In the genomic region with DNA sequence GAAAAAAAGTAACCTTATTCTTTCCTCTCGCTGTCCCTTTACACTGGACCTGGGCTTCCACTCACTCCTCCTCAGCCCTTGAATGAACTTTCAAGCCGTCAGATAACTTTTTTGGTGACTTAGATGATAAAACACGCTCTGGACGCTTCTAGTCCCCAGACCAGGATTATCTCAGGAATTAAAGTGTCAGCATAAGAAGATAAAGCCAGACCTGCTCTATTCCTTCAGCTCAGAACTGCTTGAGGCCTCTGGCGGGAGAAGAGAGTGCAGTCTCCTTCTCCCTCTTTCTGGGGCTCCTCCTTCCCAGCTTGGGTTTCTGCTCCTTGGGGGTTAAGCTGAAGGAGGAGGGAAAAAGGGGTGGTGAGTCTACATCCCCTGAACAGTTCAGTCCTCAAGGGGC, we compare ENCODE assay signal across 20 cellular contexts. TPM values are rescaled to one million over a fixed set of nuclear protein-coding genes. Genes with fewer than 3 reads are reported as not detected.
DNase-seq lines count a peak whose midpoint lies in the region; ATAC-seq, FAIRE-seq and TF ChIP-seq lines count a peak whose summit lies in the region.
"Had no signal": no experiment of that assay in that cellular context is flagged by ENCODE, and none has a peak within 500 bp of the region (broad histone marks: within the 10 kb centered on the region; RNA-seq: fewer than 3 reads in every experiment).

No MANE protein-coding gene starts in this region.

- no peak overlapping the region for H2AFZ ChIP-seq in H1 (ENCODE audit: low read length)

- H3K23ac ChIP-seq in H1 (ENCODE audit: insufficient read length), result no peak overlapping the region

- POLR2A ChIA-PET in activated CD8-positive, alpha-beta T cell treated with anti-CD3 and anti-CD28 coated beads, Interleukin-2, amount 10 ng/mL, durations not matched to agents 7 days and 5 days (lab: Charles Lee), result interaction anchor here (0.8 kb wide), 1 partner anchor 26 kb away, joined by 3 read pairs; no protein-coding TSS in a partner anchor
- POLR2A ChIA-PET in activated CD8-positive, alpha-beta T cell treated with anti-CD3 and anti-CD28 coated beads for 36 hours (lab: Charles Lee), result no interaction called here
- POLR2A ChIA-PET in H1 (lab: Charles Lee; ENCODE audit: partially characterized antibody), result no interaction called here

- TF ChIP-seq EP300 in H1 (IDR thresholded peaks at IDR 0.05; ENCODE audit: borderline replicate concordance in 1 of 2, low read depth in 2 of 2, low read length in 2 of 2), result no peak

- no peak overlapping the region for H2AK5ac ChIP-seq in H1 (ENCODE audit: low read depth, low read length)

- H3K4ac ChIP-seq in H1 (replicated peaks; ENCODE audit: insufficient read length, low read depth, low read length), result no peak overlapping the region

- H4K20me1 ChIP-seq in H1 (replicated peaks in 1 of 2; ENCODE audit: control insufficient read depth in 1 of 2, insufficient read depth in 2 of 2, low read length in 2 of 2), result no peaks in the 10 kb centered on the region
- H4K20me1 ChIP-seq: BLaER1 had no signal

- no peak overlapping the region for H3K27ac Mint-ChIP-seq in activated CD8-positive, alpha-beta T cell treated with anti-CD3 and anti-CD28 coated beads, Interleukin-2, amount 10 ng/mL, durations not matched to agents 7 days and 5 days
- H3K27ac Mint-ChIP-seq in activated CD8-positive, alpha-beta T cell treated with anti-CD3 and anti-CD28 coated beads for 36 hours, result no peak overlapping the region
- H3K27ac Mint-ChIP-seq: CD14-positive monocyte had no signal

- H4K5ac ChIP-seq in H1 (ENCODE audit: insufficient read length, low read depth, low read length), result no peak overlapping the region

- H3K27ac ChIP-seq in Peyer's patch (peak overlapping the region in 3 of 4 donors; percentile 46 to 91 (median 70)), H1 (ENCODE audit: low read depth, low read length) (no peak overlapping the region)
- H3K27ac ChIP-seq: 22Rv1, A549, BLaER1, HL-60 had no signal

- H3K9me3 Mint-ChIP-seq in activated CD8-positive, alpha-beta T cell treated with anti-CD3 and anti-CD28 coated beads, Interleukin-2, amount 10 ng/mL, durations not matched to agents 7 days and 5 days (ENCODE audit: insufficient read depth), result no peaks in the 10 kb centered on the region
- no peaks in the 10 kb centered on the region for H3K9me3 Mint-ChIP-seq in activated CD8-positive, alpha-beta T cell treated with anti-CD3 and anti-CD28 coated beads for 36 hours
- H3K9me3 Mint-ChIP-seq: CD4-positive, alpha-beta memory T cell had no signal

- H3K9me3 ChIP-seq in Peyer's patch, result no peaks in the 10 kb centered on the region
- H3K9me3 ChIP-seq in H1 (ENCODE audit: insufficient read depth in 2 of 2, low read depth in 1 of 2, low read length in 1 of 2), result peaks cover 1 to 2% of the 10 kb centered on the region in 2 experiments; a peak in 3 of 4 replicates
- H3K9me3 ChIP-seq: A549, BLaER1, HAP-1 had no signal

- H4K91ac ChIP-seq in H1 (replicated peaks; ENCODE audit: insufficient read length, low read length), result no peak overlapping the region

- no peak for TF ChIP-seq RAD21 in H1 (IDR thresholded peaks at IDR 0.05 in 1 of 2, conservative IDR thresholded peaks at IDR 0.05 in 1 of 2; ENCODE audit: low read depth in 2 of 2, low read length in 2 of 2)

- no peak overlapping the region for H3K18ac ChIP-seq in H1 (ENCODE audit: extremely low read depth, low read length)

- TF ChIP-seq CTCF in activated CD8-positive, alpha-beta T cell treated with anti-CD3 and anti-CD28 coated beads for 36 hours (IDR thresholded peaks at IDR 0.05), result no peak
- TF ChIP-seq CTCF in Peyer's patch (IDR thresholded peaks at IDR 0.05), result no peak
- TF ChIP-seq CTCF in H1 (IDR thresholded peaks at IDR 0.05; ENCODE audit: control extremely low read depth in 1 of 3, insufficient read depth in 1 of 3, low read depth in 1 of 3, low read length in 3 of 3), result no peak

- no peak overlapping the region for H2BK5ac ChIP-seq in H1 (ENCODE audit: low read depth, low read length)

- 0 out of 2 replicates have a peak overlapping the region, but pooled peaks have one; percentile 14 for H2BK15ac ChIP-seq in H1 (ENCODE audit: low read length)

- intact Hi-C loops in activated CD8-positive, alpha-beta T cell treated with anti-CD3 and anti-CD28 coated beads for 36 hours (cut with micrococcal nuclease), result no loop called here

- WGBS in H1 (ENCODE audit: extremely low coverage in 1 of 2, insufficient coverage in 1 of 2, insufficient read length in 1 of 2, insufficient replicate concordance in 2 of 2, low coverage in 1 of 2, low lambda C conversion rate in 2 of 2, missing lambda C conversion rate in 1 of 2), 2 experiments, result 81% methylated on average over 5 of the region's 5 CpGs; no CpG with 5 or more reads in 1 of the 2 experiments

- H3K56ac ChIP-seq in H1 (replicated peaks; ENCODE audit: insufficient read length, low read depth, low read length), result no peak overlapping the region

- TF ChIP-seq POLR2A in Peyer's patch (IDR thresholded peaks at IDR 0.05) (no peak), H1 (IDR thresholded peaks at IDR 0.05; ENCODE audit: control extremely low read depth in 1 of 2, low read depth in 2 of 2, low read length in 2 of 2) (no peak)

- H3K4me1 ChIP-seq in Peyer's patch (peaks cover 0 to 31% (median 8%) of the 10 kb centered on the region in 4 donors), H1 (replicated peaks in 1 of 4; ENCODE audit: control insufficient read depth in 3 of 4, insufficient read depth in 4 of 4, low read length in 3 of 4) (peaks cover 0 to 10% (median 2%) of the 10 kb centered on the region in 4 experiments; a peak in 5 of 7 replicates)
- H3K4me1 ChIP-seq: HAP-1 had no signal

- H2BK12ac ChIP-seq in H1 (ENCODE audit: low read depth, low read length), result no peak overlapping the region

- no peak for ATAC-seq in activated CD8-positive, alpha-beta T cell treated with anti-CD3 and anti-CD28 coated beads, Interleukin-2, amount 10 ng/mL, durations not matched to agents 7 days and 5 days
- no peak for ATAC-seq in activated CD8-positive, alpha-beta T cell treated with anti-CD3 and anti-CD28 coated beads for 36 hours
- no peak for ATAC-seq in GM19023 (IDR thresholded peaks at IDR 0.05; ENCODE audit: unreplicated experiment)
- ATAC-seq in HG02981 (IDR thresholded peaks at IDR 0.05; ENCODE audit: unreplicated experiment), result no peak
- ATAC-seq: A549, GM12878 had no signal

- no peak overlapping the region for H4K8ac ChIP-seq in H1 (ENCODE audit: extremely low read depth, insufficient read depth, low read length)

- H3K79me2 ChIP-seq in H1 (ENCODE audit: control insufficient read depth in 1 of 2, insufficient read depth in 2 of 2, low read length in 2 of 2), result no peaks in the 10 kb centered on the region

- no peak overlapping the region for H3K14ac ChIP-seq in H1 (ENCODE audit: insufficient read length)

- peak; percentile 6 for DNase-seq in activated CD8-positive, alpha-beta T cell treated with anti-CD3 and anti-CD28 coated beads, Interleukin-2, amount 10 ng/mL, durations not matched to agents 7 days and 5 days
- no peak for DNase-seq in activated CD8-positive, alpha-beta T cell treated with anti-CD3 and anti-CD28 coated beads for 36 hours
- DNase-seq in Peyer's patch (no peak), H1 (ENCODE audit: low read depth in 1 of 2, low spot score in 2 of 2) (no peak)
- DNase-seq in activated T-cell treated with anti-CD3 and anti-CD28 coated beads, Interleukin-2, amount 50 U/mL, for 1 hour, result no peak
- DNase-seq: CD4-positive, alpha-beta memory T cell; DMS79 treated with DMSO at 0.1 percent for 48 hours had no signal

- H2BK20ac ChIP-seq in H1 (ENCODE audit: low read length), result no peak overlapping the region

- H3K27me3 ChIP-seq in Peyer's patch (no peaks in the 10 kb centered on the region), H1 (replicated peaks in 1 of 4; ENCODE audit: control insufficient read depth in 3 of 4, extremely low read depth in 1 of 4, insufficient read depth in 3 of 4, low read length in 3 of 4) (peaks cover 19 to 34% (median 33%) of the 10 kb centered on the region in 4 experiments)

- H3K36me3 ChIP-seq in Peyer's patch, result no peaks in the 10 kb centered on the region
- no peaks in the 10 kb centered on the region for H3K36me3 ChIP-seq in H1 (ENCODE audit: control insufficient read depth in 2 of 4, insufficient read depth in 4 of 4, low read length in 3 of 4)
- H3K36me3 ChIP-seq: BLaER1, HAP-1 had no signal

- H3K79me1 ChIP-seq in H1 (ENCODE audit: low read depth, low read length), result no peaks in the 10 kb centered on the region

- CTCF ChIA-PET in activated CD8-positive, alpha-beta T cell treated with anti-CD3 and anti-CD28 coated beads, Interleukin-2, amount 10 ng/mL, durations not matched to agents 7 days and 5 days (lab: Charles Lee), result no interaction called here
- CTCF ChIA-PET in activated CD8-positive, alpha-beta T cell treated with anti-CD3 and anti-CD28 coated beads for 36 hours (lab: Charles Lee), result no interaction called here
- CTCF ChIA-PET in H1 (lab: Charles Lee; ENCODE audit: partially characterized antibody), result interaction anchor here (0.8 to 1.2 kb wide), 4 partner anchors 10 to 49 kb away, joined by 3 to 5 read pairs (median 4); no protein-coding TSS in a partner anchor

- peaks cover 5% of the 10 kb centered on the region; the same call in 1 of the 2 replicates for H3K23me2 ChIP-seq in H1 (ENCODE audit: low read depth, low read length)

- no peaks in the 10 kb centered on the region for H3K36me3 Mint-ChIP-seq in activated CD8-positive, alpha-beta T cell treated with anti-CD3 and anti-CD28 coated beads, Interleukin-2, amount 10 ng/mL, durations not matched to agents 7 days and 5 days (ENCODE audit: low read depth)
- no peaks in the 10 kb centered on the region for H3K36me3 Mint-ChIP-seq in activated CD8-positive, alpha-beta T cell treated with anti-CD3 and anti-CD28 coated beads for 36 hours (ENCODE audit: low read depth)
- H3K36me3 Mint-ChIP-seq: CD4-positive, alpha-beta memory T cell had no signal

- peaks cover 42% of the 10 kb centered on the region for H3K27me3 Mint-ChIP-seq in activated CD8-positive, alpha-beta T cell treated with anti-CD3 and anti-CD28 coated beads, Interleukin-2, amount 10 ng/mL, durations not matched to agents 7 days and 5 days (ENCODE audit: low read depth)
- peaks cover 27% of the 10 kb centered on the region for H3K27me3 Mint-ChIP-seq in activated CD8-positive, alpha-beta T cell treated with anti-CD3 and anti-CD28 coated beads for 36 hours

- H3K9ac ChIP-seq in H1 (replicated peaks in 1 of 4; ENCODE audit: extremely low read depth in 1 of 4, low read depth in 3 of 4, low read length in 3 of 4), result no peak overlapping the region
- H3K9ac ChIP-seq: BLaER1 had no signal

- H2BK120ac ChIP-seq in H1 (replicated peaks; ENCODE audit: low read depth, low read length), result no peak overlapping the region

- H3K4me2 ChIP-seq in H1 (ENCODE audit: insufficient read depth in 1 of 2, low read depth in 2 of 2, low read length in 2 of 2), result no peak overlapping the region
- H3K4me2 ChIP-seq: A549, BLaER1 had no signal

- no peak overlapping the region for H3K4me3 ChIP-seq in Peyer's patch
- no peak overlapping the region for H3K4me3 ChIP-seq in H1 (ENCODE audit: extremely low read depth in 1 of 4, insufficient read depth in 2 of 4, low read depth in 3 of 4, low read length in 4 of 4)
- H3K4me3 ChIP-seq: A549, BLaER1, GM12878, HAP-1 had no signal

- peaks cover 35% of the 10 kb centered on the region for H3K4me1 Mint-ChIP-seq in activated CD8-positive, alpha-beta T cell treated with anti-CD3 and anti-CD28 coated beads, Interleukin-2, amount 10 ng/mL, durations not matched to agents 7 days and 5 days (ENCODE audit: low read depth)
- peaks cover 11% of the 10 kb centered on the region for H3K4me1 Mint-ChIP-seq in activated CD8-positive, alpha-beta T cell treated with anti-CD3 and anti-CD28 coated beads for 36 hours (ENCODE audit: low read depth)

- no peak overlapping the region for H3K4me3 Mint-ChIP-seq in activated CD8-positive, alpha-beta T cell treated with anti-CD3 and anti-CD28 coated beads, Interleukin-2, amount 10 ng/mL, durations not matched to agents 7 days and 5 days
- no peak overlapping the region for H3K4me3 Mint-ChIP-seq in activated CD8-positive, alpha-beta T cell treated with anti-CD3 and anti-CD28 coated beads for 36 hours
- H3K4me3 Mint-ChIP-seq: CD4-positive, alpha-beta memory T cell had no signal

- FAIRE-seq in H1 (lab: Jason Lieb, UNC), result no peak
- FAIRE-seq: A549, GM12878, GM19239 had no signal

RNA-seq across cellular contexts. Expression of gene LPO, which starts 6.6 kb away (rescaled TPM):
- total RNA-seq in activated CD8-positive, alpha-beta T cell treated with anti-CD3 and anti-CD28 coated beads, Interleukin-2, amount 10 ng/mL, durations not matched to agents 7 days and 5 days, result not detected
- total RNA-seq in activated CD8-positive, alpha-beta T cell treated with anti-CD3 and anti-CD28 coated beads for 36 hours, result not detected
- 1 to 10 TPM in 2 of 4 donors, not detected in 2; 2.3 to 9.0 TPM for total RNA-seq in Peyer's patch
- total RNA-seq in H1 (2021; fragmentation: NEBNext Ultra II Directional; extraction: Animal tissue kit (Norgen Biotek cat#: 25700)), result 0.44 and 0.52 TPM in 2 replicates
- 0.38 and 0.46 TPM in 2 replicates for polyA plus RNA-seq in H1 (2011; rRNA removed)
- 0.40 TPM for polyA plus RNA-seq in H1 (2011; cell fraction: cytosol; rRNA removed)
- polyA plus RNA-seq in H1 (2011; cell fraction: nucleus; rRNA removed), result 0.23 TPM
- polyA plus RNA-seq in H1 (2012, experiment 1 of 2), result 0.17 to 0.61 TPM (median 0.40 TPM) in 4 replicates
- polyA plus RNA-seq in H1 (2012, experiment 2 of 2), result 0.17 TPM
- polyA plus RNA-seq in H1 (2013, experiment 1 of 2), result 0.20 TPM
- polyA plus RNA-seq in H1 (2013, experiment 2 of 2), result 0.26 TPM
- polyA minus RNA-seq in H1 (2011; rRNA and poly(A)+ RNA removed), result 0.51 and 0.85 TPM in 2 replicates
- not detected for polyA minus RNA-seq in H1 (2011; cell fraction: cytosol; rRNA and poly(A)+ RNA removed)
- polyA minus RNA-seq in H1 (2011; cell fraction: nucleus; rRNA and poly(A)+ RNA removed), result not detected
- total RNA-seq: CD4-positive, alpha-beta memory T cell; G401; GM12878; H4 had no signal
- polyA plus RNA-seq: A549; CD4-positive, alpha-beta memory T cell had no signal

RNA-seq across cellular contexts. Expression of gene MKS1, which starts 25.9 kb away (rescaled TPM):
- 10 to 100 TPM; 16.1 to 17.6 TPM for total RNA-seq in activated CD8-positive, alpha-beta T cell treated with anti-CD3 and anti-CD28 coated beads, Interleukin-2, amount 10 ng/mL, durations not matched to agents 7 days and 5 days
- 10 to 100 TPM; 20.7 to 24.8 TPM for total RNA-seq in activated CD8-positive, alpha-beta T cell treated with anti-CD3 and anti-CD28 coated beads for 36 hours
- 10 to 100 TPM in 3 of 4 donors, 1 to 10 TPM in 1; 6.7 to 20.9 (median 14.8) TPM for total RNA-seq in Peyer's patch
- total RNA-seq in H1 (2021; fragmentation: NEBNext Ultra II Directional; extraction: Animal tissue kit (Norgen Biotek cat#: 25700)), result 20.6 and 21.7 TPM in 2 replicates
- 12.0 and 15.3 TPM in 2 replicates for polyA plus RNA-seq in H1 (2011; rRNA removed)
- polyA plus RNA-seq in H1 (2011; cell fraction: cytosol; rRNA removed), result 17.6 TPM
- 41.4 TPM for polyA plus RNA-seq in H1 (2011; cell fraction: nucleus; rRNA removed)
- 16.1 to 23.2 TPM (median 20.2 TPM) in 4 replicates for polyA plus RNA-seq in H1 (2012, experiment 1 of 2)
- 12.0 TPM for polyA plus RNA-seq in H1 (2012, experiment 2 of 2)
- polyA plus RNA-seq in H1 (2013, experiment 1 of 2), result 10.9 TPM
- polyA plus RNA-seq in H1 (2013, experiment 2 of 2), result 10.2 TPM
- polyA minus RNA-seq in H1 (2011; rRNA and poly(A)+ RNA removed), result 16.0 and 19.4 TPM in 2 replicates
- polyA minus RNA-seq in H1 (2011; cell fraction: cytosol; rRNA and poly(A)+ RNA removed), result 10.9 TPM
- 24.7 TPM for polyA minus RNA-seq in H1 (2011; cell fraction: nucleus; rRNA and poly(A)+ RNA removed)

RNA-seq across cellular contexts. Expression of gene MPO, which starts 35.8 kb away (rescaled TPM):
- total RNA-seq in activated CD8-positive, alpha-beta T cell treated with anti-CD3 and anti-CD28 coated beads, Interleukin-2, amount 10 ng/mL, durations not matched to agents 7 days and 5 days, result not detected
- not detected for total RNA-seq in activated CD8-positive, alpha-beta T cell treated with anti-CD3 and anti-CD28 coated beads for 36 hours
- 1 to 10 TPM in 1 of 4 donors, not detected in 3; 1.7 TPM for total RNA-seq in Peyer's patch
- 0.74 TPM in 1 of 2 replicates, not detected in the other for total RNA-seq in H1 (2021; fragmentation: NEBNext Ultra II Directional; extraction: Animal tissue kit (Norgen Biotek cat#: 25700))
- polyA plus RNA-seq in H1 (2011; rRNA removed), result 0.06 and 0.13 TPM in 2 replicates
- polyA plus RNA-seq in H1 (2011; cell fraction: cytosol; rRNA removed), result 0.08 TPM
- polyA plus RNA-seq in H1 (2011; cell fraction: nucleus; rRNA removed), result 0.61 TPM
- polyA plus RNA-seq in H1 (2012, experiment 1 of 2), result not detected in 4 replicates
- 0.04 TPM for polyA plus RNA-seq in H1 (2012, experiment 2 of 2)
- polyA plus RNA-seq in H1 (2013, experiment 1 of 2), result 0.04 TPM
- 0.09 TPM for polyA plus RNA-seq in H1 (2013, experiment 2 of 2)
- not detected in 2 replicates for polyA minus RNA-seq in H1 (2011; rRNA and poly(A)+ RNA removed)
- not detected for polyA minus RNA-seq in H1 (2011; cell fraction: cytosol; rRNA and poly(A)+ RNA removed)
- polyA minus RNA-seq in H1 (2011; cell fraction: nucleus; rRNA and poly(A)+ RNA removed), result not detected
- total RNA-seq: CD4-positive, alpha-beta memory T cell; G401; H4; HT1080 had no signal
- polyA plus RNA-seq: A549; CD4-positive, alpha-beta memory T cell had no signal

RNA-seq across cellular contexts. Expression of gene EPX, which starts 52.4 kb away (rescaled TPM):
- not detected for total RNA-seq in activated CD8-positive, alpha-beta T cell treated with anti-CD3 and anti-CD28 coated beads, Interleukin-2, amount 10 ng/mL, durations not matched to agents 7 days and 5 days
- total RNA-seq in activated CD8-positive, alpha-beta T cell treated with anti-CD3 and anti-CD28 coated beads for 36 hours, result not detected
- not detected for total RNA-seq in Peyer's patch
- total RNA-seq in H1 (2021; fragmentation: NEBNext Ultra II Directional; extraction: Animal tissue kit (Norgen Biotek cat#: 25700)), result not detected in 2 replicates
- not detected in 2 replicates for polyA plus RNA-seq in H1 (2011; rRNA removed)
- not detected for polyA plus RNA-seq in H1 (2011; cell fraction: cytosol; rRNA removed)
- polyA plus RNA-seq in H1 (2011; cell fraction: nucleus; rRNA removed), result not detected
- 0.08 TPM in 1 of 4 replicates, not detected in the others for polyA plus RNA-seq in H1 (2012, experiment 1 of 2)
- polyA plus RNA-seq in H1 (2012, experiment 2 of 2), result not detected
- not detected for polyA plus RNA-seq in H1 (2013, experiment 1 of 2)
- not detected for polyA plus RNA-seq in H1 (2013, experiment 2 of 2)
- polyA minus RNA-seq in H1 (2011; rRNA and poly(A)+ RNA removed), result not detected in 2 replicates
- not detected for polyA minus RNA-seq in H1 (2011; cell fraction: cytosol; rRNA and poly(A)+ RNA removed)
- polyA minus RNA-seq in H1 (2011; cell fraction: nucleus; rRNA and poly(A)+ RNA removed), result not detected
- total RNA-seq: CD4-positive, alpha-beta memory T cell; G401; GM12878 had no signal
- polyA plus RNA-seq: A549; CD14-positive monocyte; CD4-positive, alpha-beta memory T cell had no signal
